In the genomic region with DNA sequence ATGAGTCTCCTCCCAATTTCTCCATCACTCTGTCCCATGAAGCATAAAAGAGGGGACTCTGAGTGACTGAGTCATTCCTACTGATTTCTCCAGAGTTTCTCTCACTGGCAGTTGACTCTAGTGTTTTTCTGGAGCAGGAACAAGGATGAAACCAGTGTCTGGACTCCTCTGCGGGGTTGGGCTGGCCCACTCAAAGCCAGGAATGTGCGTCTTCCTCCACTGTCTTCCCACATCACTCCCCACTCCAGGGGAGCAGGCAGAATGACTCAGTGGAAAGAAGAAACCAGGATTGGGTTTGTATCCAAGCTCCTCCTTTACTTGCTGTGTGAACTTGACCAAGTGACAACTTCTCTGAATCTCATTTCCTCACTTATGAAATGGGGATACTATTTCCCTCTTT, we compare ENCODE assay signal across 16 cellular contexts.
"Had no signal": no experiment of that assay in that cellular context is flagged by ENCODE, and none has a peak within 500 bp of the region (broad histone marks: within the 10 kb centered on the region; RNA-seq: fewer than 3 reads in every experiment).

No MANE protein-coding gene starts in this region.

- H3K36me3 ChIP-seq: prostate gland, transverse colon, vagina had no signal

- H3K27me3 ChIP-seq: transverse colon, vagina had no signal

- DNase-seq: activated CD4-positive, alpha-beta T cell treated with anti-CD3 and anti-CD28 coated beads, Interleukin-2, amount 10 ng/mL, durations not matched to agents 7 days and 5 days; activated CD8-positive, alpha-beta memory T cell treated with anti-CD3 and anti-CD28 coated beads, Interleukin-2, amount 50 U/mL, for 48 hours; activated gamma-delta T cell treated with Interleukin-2 at 50 U/mL for 16 hours; activated T-cell treated with anti-CD3 and anti-CD28 coated beads, Interleukin-2, amount 50 U/mL, for 72 hours; dermis blood vessel endothelial cell; endodermal cell; occipital lobe; right cardiac atrium; stimulated activated CD4-positive, alpha-beta T cell treated with anti-CD3 and anti-CD28 coated beads, Interleukin-4, amount 100 ng/mL, for 4 hours; stimulated activated CD8-positive, alpha-beta memory T cell treated with anti-CD3 and anti-CD28 coated beads, Interleukin-4, amount 100 ng/mL, for 48 hours; stimulated activated naive CD4-positive, alpha-beta T cell treated with Interleukin-2 at 50 U/mL for 16 hours; transverse colon had no signal

- H3K9me3 ChIP-seq: prostate gland, transverse colon, vagina had no signal

- H3K4me2 ChIP-seq: smooth muscle cell had no signal

- H3K27ac ChIP-seq: prostate gland, transverse colon, vagina had no signal

- H3K4me1 ChIP-seq: prostate gland, transverse colon, vagina had no signal

- H3K4me3 ChIP-seq: prostate gland, smooth muscle cell, transverse colon, vagina had no signal

- ATAC-seq: activated T-cell treated with anti-CD3 and anti-CD28 coated beads, Interleukin-2, amount 50 U/mL, for 72 hours; natural killer cell treated with Interleukin-12 subunit alpha and Interleukin-12 subunit beta and Interleukin-15 and Interleukin-18, amount 100 ng/mL, for 72 hours; right cardiac atrium had no signal
